In the genomic region with DNA sequence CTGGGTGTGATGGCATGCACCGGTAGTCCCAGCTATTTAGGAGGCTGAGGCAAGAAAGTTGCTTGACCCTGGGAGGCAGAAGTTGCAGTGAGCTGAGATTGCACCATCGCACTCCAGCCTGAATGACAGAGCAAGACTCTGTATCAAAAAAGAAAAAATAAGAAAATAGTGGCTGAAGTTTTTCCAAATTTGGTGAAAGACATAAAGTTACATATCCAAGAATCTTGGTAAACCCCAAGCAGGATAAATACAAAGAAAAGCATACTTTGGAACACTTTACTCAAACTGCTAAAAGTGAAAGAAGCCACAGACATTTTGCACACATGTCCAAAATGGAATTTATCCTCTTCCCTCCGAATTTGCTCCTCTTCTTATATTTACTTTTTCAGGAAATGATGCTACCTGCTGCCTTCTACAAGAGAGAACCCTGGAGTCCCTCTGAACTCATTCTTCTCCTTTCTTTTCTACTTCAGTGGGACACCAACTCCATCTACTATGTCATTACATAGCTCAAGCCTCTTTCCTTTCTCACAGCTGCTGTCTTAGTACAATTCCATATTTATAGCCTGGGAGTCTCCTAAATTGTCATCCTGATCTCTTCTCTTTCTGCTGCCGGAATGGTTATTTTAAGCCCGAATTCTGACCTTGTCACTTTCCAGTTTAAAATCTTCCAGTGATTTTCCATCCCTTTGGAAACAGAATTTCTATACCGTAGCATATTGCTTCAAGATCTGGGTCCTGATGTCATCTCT, we compare ENCODE assay signal across 33 cellular contexts.
"Had no signal": no experiment of that assay in that cellular context is flagged by ENCODE, and none has a peak within 500 bp of the region (broad histone marks: within the 10 kb centered on the region; RNA-seq: fewer than 3 reads in every experiment).

No MANE protein-coding gene starts in this region.

- H3K27ac ChIP-seq: brain microvascular endothelial cell, SJSA1, VCaP had no signal

- H3K4me3 ChIP-seq: MG63, SJSA1 had no signal

- DNase-seq: activated CD4-positive, alpha-beta memory T cell treated with anti-CD3 and anti-CD28 coated beads, Interleukin-2, amount 10 ng/mL, durations not matched to agents 7 days and 5 days; activated CD4-positive, alpha-beta T cell treated with anti-CD3 and anti-CD28 coated beads for 1 hour; activated CD4-positive, alpha-beta T cell treated with anti-CD3 and anti-CD28 coated beads for 48 hours; activated CD4-positive, CD25-positive, alpha-beta regulatory T cell; activated CD8-positive, alpha-beta memory T cell treated with anti-CD3 and anti-CD28 coated beads for 24 hours; activated CD8-positive, alpha-beta memory T cell treated with anti-CD3 and anti-CD28 coated beads, Interleukin-2, amount 10 ng/mL, durations not matched to agents 7 days and 5 days; activated CD8-positive, alpha-beta memory T cell treated with anti-CD3 and anti-CD28 coated beads, Interleukin-2, amount 50 U/mL, for 48 hours; activated effector memory CD4-positive, alpha-beta T cell treated with Interleukin-2 at 50 U/mL for 16 hours; activated naive CD4-positive, alpha-beta T cell treated with anti-CD3 and anti-CD28 coated beads, Interleukin-2, amount 10 ng/mL, durations not matched to agents 7 days and 5 days; activated naive CD8-positive, alpha-beta T cell treated with anti-CD3 and anti-CD28 coated beads, Interleukin-2, amount 50 U/mL, for 24 hours; activated T-cell treated with anti-CD3 and anti-CD28 coated beads, Interleukin-2, amount 50 U/mL, for 48 hours; amniotic stem cell; aorta; brain microvascular endothelial cell; central memory CD4-positive, alpha-beta T cell; Kasumi-1; KG1; MG63; MV-4-11; NCI-H1092; NCI-H1436 treated with DMSO at 0.1 percent for 48 hours; NCI-H1694 treated with DMSO at 0.1 percent for 48 hours; NCI-H2029; NCI-H345; NCI-H524 treated with DMSO at 0.1 percent for 48 hours; SHP77 treated with DMSO at 0.1 percent for 48 hours; SK-N-SH; T-helper 2 cell; T-helper 9 cell had no signal

- H3K27ac Mint-ChIP-seq: activated CD4-positive, alpha-beta memory T cell treated with anti-CD3 and anti-CD28 coated beads, Interleukin-2, amount 10 ng/mL, durations not matched to agents 7 days and 5 days; activated CD8-positive, alpha-beta memory T cell treated with anti-CD3 and anti-CD28 coated beads, Interleukin-2, amount 10 ng/mL, durations not matched to agents 7 days and 5 days; activated naive CD4-positive, alpha-beta T cell treated with anti-CD3 and anti-CD28 coated beads, Interleukin-2, amount 10 ng/mL, durations not matched to agents 7 days and 5 days; activated naive CD8-positive, alpha-beta T cell; activated naive CD8-positive, alpha-beta T cell treated with anti-CD3 and anti-CD28 coated beads, Interleukin-2, amount 50 U/mL, for 24 hours had no signal

- H3K27me3 ChIP-seq: brain microvascular endothelial cell, MG63, SJSA1 had no signal

- H3K4me2 ChIP-seq: SK-N-SH had no signal

- ATAC-seq: activated CD8-positive, alpha-beta memory T cell treated with anti-CD3 and anti-CD28 coated beads, Interleukin-2, amount 10 ng/mL, durations not matched to agents 7 days and 5 days; activated naive CD8-positive, alpha-beta T cell treated with anti-CD3 and anti-CD28 coated beads, Interleukin-2, amount 50 U/mL, for 24 hours; Panc1 had no signal

- H3K27me3 Mint-ChIP-seq: activated CD8-positive, alpha-beta memory T cell treated with anti-CD3 and anti-CD28 coated beads, Interleukin-2, amount 10 ng/mL, durations not matched to agents 7 days and 5 days; activated naive CD8-positive, alpha-beta T cell had no signal

- H3K4me3 Mint-ChIP-seq: activated CD4-positive, alpha-beta memory T cell treated with anti-CD3 and anti-CD28 coated beads, Interleukin-2, amount 10 ng/mL, durations not matched to agents 7 days and 5 days; activated CD8-positive, alpha-beta memory T cell treated with anti-CD3 and anti-CD28 coated beads, Interleukin-2, amount 10 ng/mL, durations not matched to agents 7 days and 5 days; activated naive CD4-positive, alpha-beta T cell treated with anti-CD3 and anti-CD28 coated beads, Interleukin-2, amount 10 ng/mL, durations not matched to agents 7 days and 5 days; activated naive CD8-positive, alpha-beta T cell; activated naive CD8-positive, alpha-beta T cell treated with anti-CD3 and anti-CD28 coated beads, Interleukin-2, amount 50 U/mL, for 24 hours had no signal

- H3K9me3 ChIP-seq: SJSA1, SK-N-SH had no signal

- H3K9ac ChIP-seq: SK-N-SH had no signal

- H3K36me3 ChIP-seq: brain microvascular endothelial cell, MG63, SJSA1 had no signal
